ENCODE assay signal across 12 cellular contexts in the genomic region with DNA sequence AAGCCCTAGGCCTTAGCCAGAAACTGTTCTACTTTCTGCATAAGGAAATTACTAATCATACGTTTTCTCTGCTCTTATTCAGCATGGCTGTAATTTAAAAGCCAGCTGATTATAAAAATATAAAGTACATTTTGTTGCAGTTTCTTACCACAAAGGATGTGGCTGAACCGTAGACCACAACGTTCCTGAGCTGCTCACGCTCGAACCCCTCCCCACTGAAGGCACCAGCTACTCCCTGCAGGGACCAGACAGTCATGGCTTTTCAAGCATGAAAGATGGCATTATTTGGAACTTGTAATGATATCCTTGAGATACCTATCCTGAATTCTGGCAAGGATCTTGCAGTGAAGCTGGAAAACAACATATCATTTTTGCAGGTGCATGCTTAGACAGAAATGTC.
DNase-seq lines count a peak whose midpoint lies in the region; ATAC-seq and TF ChIP-seq lines count a peak whose summit lies in the region.
"Had no signal": no experiment of that assay in that cellular context is flagged by ENCODE, and none has a peak within 500 bp of the region (broad histone marks: within the 10 kb centered on the region; RNA-seq: fewer than 3 reads in every experiment).

No MANE protein-coding gene starts in this region.

- H3K4me3 ChIP-seq in MM.1S (ENCODE audit: low read length) (no peak overlapping the region), astrocyte of the spinal cord (ENCODE audit: low read depth, low read length) (no peak overlapping the region), smooth muscle cell (no peak overlapping the region)
- H3K4me3 ChIP-seq: SJSA1 had no signal

- in situ Hi-C loops in astrocyte of the spinal cord (cut with HindIII; ENCODE audit: low sequenced_read_pairs), result no loop called here

- H3K9me3 ChIP-seq in MM.1S (replicated peaks; ENCODE audit: insufficient read depth, low read length) (no peaks in the 10 kb centered on the region), smooth muscle cell (replicated peaks; ENCODE audit: low read depth) (no peaks in the 10 kb centered on the region)
- H3K9me3 ChIP-seq: SJSA1 had no signal

- H3F3A ChIP-seq in MM.1S (ENCODE audit: insufficient read depth, low read length) (no peaks in the 10 kb centered on the region), smooth muscle cell (ENCODE audit: low read depth) (peaks cover 9% of the 10 kb centered on the region)

- no peaks in the 10 kb centered on the region for H3K9me2 ChIP-seq in MM.1S (replicated peaks; ENCODE audit: insufficient read depth, low read length)

- DNase-seq in NOMO-1 treated with DMSO at 0.1 percent for 48 hours (lab: John Stamatoyannopoulos, UW; ENCODE audit: unreplicated experiment), result peak; percentile 13
- no peak for DNase-seq in NOMO-1 treated with dmso at 0.1 percent for 144 hours (lab: John Stamatoyannopoulos, UW; ENCODE audit: unreplicated experiment)
- DNase-seq in MM.1S, result peak; percentile 49
- peak; percentile 68 for DNase-seq in astrocyte of the spinal cord (ENCODE audit: low read depth, low spot score)
- no peak for DNase-seq in smooth muscle cell (lab: John Stamatoyannopoulos, UW; ENCODE audit: unreplicated experiment)
- no peak for DNase-seq in NCI-H1048 (lab: John Stamatoyannopoulos, UW)
- DNase-seq: activated CD8-positive, alpha-beta memory T cell treated with anti-CD3 and anti-CD28 coated beads, Interleukin-2, amount 50 U/mL, for 48 hours; NCI-H1417 treated with DMSO at 0.1 percent for 48 hours had no signal

- no peaks in the 10 kb centered on the region for H3K79me2 ChIP-seq in MM.1S (ENCODE audit: low read length)
- no peaks in the 10 kb centered on the region for H3K79me2 ChIP-seq in smooth muscle cell (ENCODE audit: low read depth)
- H3K79me2 ChIP-seq: parathyroid adenoma had no signal

- H3K36me3 ChIP-seq in MM.1S (replicated peaks; ENCODE audit: insufficient read depth, low read length) (no peaks in the 10 kb centered on the region), smooth muscle cell (ENCODE audit: low read depth) (no peaks in the 10 kb centered on the region)
- H3K36me3 ChIP-seq: SJSA1 had no signal

- H3K27me3 ChIP-seq in MM.1S (replicated peaks; ENCODE audit: insufficient read depth, low read length), result no peaks in the 10 kb centered on the region
- H3K27me3 ChIP-seq in smooth muscle cell (ENCODE audit: low read depth), result no peaks in the 10 kb centered on the region
- H3K27me3 ChIP-seq: SJSA1 had no signal

- H4K20me1 ChIP-seq in MM.1S (ENCODE audit: insufficient read depth, low read length) (no peaks in the 10 kb centered on the region), smooth muscle cell (ENCODE audit: low read depth) (no peaks in the 10 kb centered on the region)

- 86% methylated on average over 5 of the region's 5 CpGs for WGBS in smooth muscle cell (ENCODE audit: low lambda C conversion rate)

- no peak overlapping the region for H2AFZ ChIP-seq in MM.1S (ENCODE audit: low read length)
- no peak overlapping the region for H2AFZ ChIP-seq in smooth muscle cell (ENCODE audit: low read depth)
- H2AFZ ChIP-seq: parathyroid adenoma had no signal

- no peak for TF ChIP-seq CTCF in MM.1S (IDR thresholded peaks at IDR 0.05; ENCODE audit: low read length)
- TF ChIP-seq CTCF in astrocyte of the spinal cord (IDR thresholded peaks at IDR 0.05; ENCODE audit: low read depth, low read length), result no peak
- no peak for TF ChIP-seq CTCF in smooth muscle cell (IDR thresholded peaks at IDR 0.05; ENCODE audit: borderline replicate concordance, insufficient read depth, poor library complexity, severe bottlenecking)

- H3K9ac ChIP-seq in MM.1S (ENCODE audit: low read length), result no peak overlapping the region
- no peak overlapping the region for H3K9ac ChIP-seq in smooth muscle cell (ENCODE audit: low read depth)
- H3K9ac ChIP-seq: parathyroid adenoma had no signal

- no peak for ATAC-seq in HG03521 (IDR thresholded peaks at IDR 0.05; ENCODE audit: unreplicated experiment)
- ATAC-seq in HG02840 (IDR thresholded peaks at IDR 0.05; ENCODE audit: low FRiP score, unreplicated experiment), result no peak

- H3K4me2 ChIP-seq in MM.1S (ENCODE audit: low read depth, low read length) (peak overlapping the region; percentile 0; the same call in 1 of the 2 replicates), smooth muscle cell (no peak overlapping the region)

- peaks cover 25% of the 10 kb centered on the region for H3K4me1 ChIP-seq in MM.1S (ENCODE audit: low read length)
- peaks cover 7% of the 10 kb centered on the region for H3K4me1 ChIP-seq in smooth muscle cell (ENCODE audit: low read depth)
- H3K4me1 ChIP-seq: parathyroid adenoma had no signal

- peak overlapping the region; percentile 4; the same call in 1 of the 2 replicates for H3K27ac ChIP-seq in MM.1S (ENCODE audit: low read length)
- H3K27ac ChIP-seq in smooth muscle cell (ENCODE audit: low read depth), result peak overlapping the region; percentile 91
- H3K27ac ChIP-seq: parathyroid adenoma, SJSA1 had no signal

Comparison
In these comparisons a context has a peak if more than half of its experiments do, and no peak if none do; other contexts are left out.
1. DNase-seq: peak in NOMO-1 treated with DMSO at 0.1 percent for 48 hours (single experiment), MM.1S (single experiment) and astrocyte of the spinal cord (single experiment); none in NOMO-1 treated with dmso at 0.1 percent for 144 hours (single experiment), smooth muscle cell (single experiment) and NCI-H1048 (single experiment).